Comparison of ENCODE assay signal across 45 cellular contexts in the genomic region with DNA sequence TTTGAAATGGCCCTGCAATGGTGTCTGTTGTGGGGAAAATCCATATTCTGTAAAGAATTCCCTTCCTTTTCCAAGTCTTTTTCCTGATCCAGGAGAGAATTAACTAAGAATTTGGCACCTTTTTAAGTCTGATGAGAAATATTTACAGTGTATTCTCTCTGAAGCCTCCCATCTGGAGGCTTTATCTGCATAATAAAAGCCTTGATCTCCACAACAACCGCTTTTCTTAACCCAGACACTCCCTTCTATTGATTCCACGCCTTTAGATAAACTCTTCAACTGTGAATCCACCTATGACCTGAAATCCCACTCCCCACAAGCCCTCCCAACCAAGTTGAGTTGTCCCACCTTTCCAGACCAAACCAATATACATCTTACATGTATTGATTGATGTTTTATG. TPM values are rescaled to one million over a fixed set of nuclear protein-coding genes. Genes with fewer than 3 reads are reported as not detected.
"Had no signal": no experiment of that assay in that cellular context is flagged by ENCODE, and none has a peak within 500 bp of the region (broad histone marks: within the 10 kb centered on the region; RNA-seq: fewer than 3 reads in every experiment).

No MANE protein-coding gene starts in this region.

- H3K4me1 Mint-ChIP-seq: activated CD4-positive, alpha-beta T cell treated with anti-CD3 and anti-CD28 coated beads, Interleukin-2, amount 10 ng/mL, durations not matched to agents 24 days and 14 days; activated naive CD4-positive, alpha-beta T cell treated with anti-CD3 and anti-CD28 coated beads, Interleukin-2, amount 50 U/mL, for 24 hours; activated naive CD8-positive, alpha-beta T cell treated with anti-CD3 and anti-CD28 coated beads, Interleukin-2, amount 50 U/mL, for 24 hours; activated T-helper 17 cell treated with anti-CD3 and anti-CD28 coated beads, Interleukin-2, amount 50 U/mL, for 72 hours; immature natural killer cell; stimulated activated naive CD8-positive, alpha-beta T cell treated with anti-CD3 and anti-CD28 coated beads, Interleukin-15, amount 100 ng/mL, for 72 hours had no signal

- H3K27me3 ChIP-seq: pancreas, sigmoid colon, vagina had no signal

- H3K4me3 ChIP-seq: gastroesophageal sphincter, pancreas, prostate gland, sigmoid colon, vagina had no signal

- ATAC-seq: activated naive CD8-positive, alpha-beta T cell treated with anti-CD3 and anti-CD28 coated beads, Interleukin-2, amount 50 U/mL, for 24 hours; activated T-cell treated with anti-CD3 and anti-CD28 coated beads, Interleukin-2, amount 50 U/mL, for 4 hours; activated T-helper 17 cell treated with anti-CD3 and anti-CD28 coated beads, Interleukin-2, amount 50 U/mL, for 72 hours; effector memory CD8-positive, alpha-beta T cell; gastroesophageal sphincter; left colon; naive thymus-derived CD8-positive, alpha-beta T cell; pancreas; stimulated activated memory B cell treated with anti-CD40 and anti-IgM and Interleukin-4, amounts not matched to agents 10 μg/mL and 1 μg/mL and 100 μg/mL, for 72 hours; stimulated activated naive CD8-positive, alpha-beta T cell treated with anti-CD3 and anti-CD28 coated beads, Interleukin-15, amount 100 ng/mL, for 72 hours had no signal

- H3K9me3 Mint-ChIP-seq: activated CD4-positive, alpha-beta memory T cell treated with anti-CD3 and anti-CD28 coated beads for 36 hours; activated CD4-positive, alpha-beta T cell treated with anti-CD3 and anti-CD28 coated beads, Interleukin-2, amount 10 ng/mL, durations not matched to agents 24 days and 14 days; activated naive CD4-positive, alpha-beta T cell treated with anti-CD3 and anti-CD28 coated beads, Interleukin-2, amount 50 U/mL, for 24 hours; activated naive CD8-positive, alpha-beta T cell treated with anti-CD3 and anti-CD28 coated beads, Interleukin-2, amount 50 U/mL, for 24 hours; activated T-cell treated with anti-CD3 and anti-CD28 coated beads, Interleukin-2, amount 50 U/mL, for 4 hours; activated T-helper 17 cell treated with anti-CD3 and anti-CD28 coated beads, Interleukin-2, amount 50 U/mL, for 72 hours; effector memory CD8-positive, alpha-beta T cell; immature natural killer cell; naive thymus-derived CD8-positive, alpha-beta T cell; stimulated activated naive CD8-positive, alpha-beta T cell treated with anti-CD3 and anti-CD28 coated beads, Interleukin-15, amount 100 ng/mL, for 72 hours; T-helper 1 cell treated with Interleukin-12 subunit alpha and Interleukin-12 subunit beta and Interleukin-4 antibody, amounts not matched to agents 30 μg/mL and 1 μg/mL, for 36 hours; type B pancreatic cell had no signal

- DNase-seq: activated CD4-positive, alpha-beta memory T cell treated with anti-CD3 and anti-CD28 coated beads for 36 hours; activated CD4-positive, alpha-beta T cell treated with anti-CD3 and anti-CD28 coated beads, Interleukin-2, amount 10 ng/mL, durations not matched to agents 24 days and 14 days; activated CD4-positive, CD25-positive, alpha-beta regulatory T cell treated with anti-CD3 and anti-CD28 coated beads, Interleukin-2, amount 50 U/mL, for 72 hours; activated CD8-positive, alpha-beta memory T cell treated with anti-CD3 and anti-CD28 coated beads, Interleukin-2, amount 50 U/mL, for 48 hours; activated gamma-delta T cell treated with Interleukin-2 at 50 U/mL for 16 hours; activated naive CD8-positive, alpha-beta T cell treated with anti-CD3 and anti-CD28 coated beads, Interleukin-2, amount 50 U/mL, for 24 hours; activated T-cell treated with anti-CD3 and anti-CD28 coated beads, Interleukin-2, amount 50 U/mL, for 4 hours; amygdala; caudate nucleus; cortex of kidney; effector memory CD8-positive, alpha-beta T cell; head of caudate nucleus; hippocampal formation; immature natural killer cell; kidney; left colon; mammary epithelial cell; midbrain; naive thymus-derived CD8-positive, alpha-beta T cell; nucleus accumbens; pancreas; retina; sigmoid colon; small intestine; stimulated activated CD4-positive, alpha-beta T cell treated with anti-CD3 and anti-CD28 coated beads, Interleukin-1b, Interleukin-23, amount 100 ng/mL, for 48 hours; stimulated activated CD4-positive, alpha-beta T cell treated with anti-CD3 and anti-CD28 coated beads, Interleukin-4, amount 100 ng/mL, for 4 hours; stimulated activated CD8-positive, alpha-beta memory T cell treated with anti-CD3 and anti-CD28 coated beads, Interleukin-4, amount 100 ng/mL, for 48 hours; stimulated activated naive CD8-positive, alpha-beta T cell treated with anti-CD3 and anti-CD28 coated beads, Interleukin-15, amount 100 ng/mL, for 72 hours; substantia nigra; T-helper 9 cell; WERI-Rb-1 had no signal

- H3K4me3 Mint-ChIP-seq: activated CD4-positive, alpha-beta memory T cell treated with anti-CD3 and anti-CD28 coated beads for 36 hours; activated CD4-positive, alpha-beta T cell treated with anti-CD3 and anti-CD28 coated beads, Interleukin-2, amount 10 ng/mL, durations not matched to agents 24 days and 14 days; activated naive CD4-positive, alpha-beta T cell treated with anti-CD3 and anti-CD28 coated beads, Interleukin-2, amount 50 U/mL, for 24 hours; activated naive CD8-positive, alpha-beta T cell treated with anti-CD3 and anti-CD28 coated beads, Interleukin-2, amount 50 U/mL, for 24 hours; activated T-cell treated with anti-CD3 and anti-CD28 coated beads, Interleukin-2, amount 50 U/mL, for 4 hours; activated T-helper 17 cell treated with anti-CD3 and anti-CD28 coated beads, Interleukin-2, amount 50 U/mL, for 72 hours; effector memory CD8-positive, alpha-beta T cell; immature natural killer cell; naive thymus-derived CD8-positive, alpha-beta T cell; neural crest cell; stimulated activated memory B cell treated with anti-CD40 and anti-IgM and Interleukin-4, amounts not matched to agents 10 μg/mL and 1 μg/mL and 100 μg/mL, for 72 hours; stimulated activated naive CD8-positive, alpha-beta T cell treated with anti-CD3 and anti-CD28 coated beads, Interleukin-15, amount 100 ng/mL, for 72 hours; T-helper 1 cell treated with Interleukin-12 subunit alpha and Interleukin-12 subunit beta and Interleukin-4 antibody, amounts not matched to agents 30 μg/mL and 1 μg/mL, for 36 hours; type B pancreatic cell had no signal

- H3K27ac ChIP-seq: gastroesophageal sphincter, pancreas, prostate gland, sigmoid colon, vagina, WERI-Rb-1 had no signal

- H3K36me3 Mint-ChIP-seq: activated CD4-positive, alpha-beta memory T cell treated with anti-CD3 and anti-CD28 coated beads for 36 hours; activated naive CD4-positive, alpha-beta T cell treated with anti-CD3 and anti-CD28 coated beads, Interleukin-2, amount 50 U/mL, for 24 hours; immature natural killer cell; naive thymus-derived CD8-positive, alpha-beta T cell; stimulated activated memory B cell treated with anti-CD40 and anti-IgM and Interleukin-4, amounts not matched to agents 10 μg/mL and 1 μg/mL and 100 μg/mL, for 72 hours; type B pancreatic cell had no signal

- H3K36me3 ChIP-seq: gastroesophageal sphincter, pancreas, prostate gland, sigmoid colon, vagina, WERI-Rb-1 had no signal

- H3K9me3 ChIP-seq: gastroesophageal sphincter, pancreas, prostate gland, sigmoid colon, vagina had no signal

- H3K27me3 Mint-ChIP-seq: activated CD4-positive, alpha-beta memory T cell treated with anti-CD3 and anti-CD28 coated beads for 36 hours; activated naive CD4-positive, alpha-beta T cell treated with anti-CD3 and anti-CD28 coated beads, Interleukin-2, amount 50 U/mL, for 24 hours; activated naive CD8-positive, alpha-beta T cell treated with anti-CD3 and anti-CD28 coated beads, Interleukin-2, amount 50 U/mL, for 24 hours; activated T-helper 17 cell treated with anti-CD3 and anti-CD28 coated beads, Interleukin-2, amount 50 U/mL, for 72 hours; stimulated activated memory B cell treated with anti-CD40 and anti-IgM and Interleukin-4, amounts not matched to agents 10 μg/mL and 1 μg/mL and 100 μg/mL, for 72 hours; stimulated activated naive CD8-positive, alpha-beta T cell treated with anti-CD3 and anti-CD28 coated beads, Interleukin-15, amount 100 ng/mL, for 72 hours had no signal

- H3K27ac Mint-ChIP-seq: activated CD4-positive, alpha-beta memory T cell treated with anti-CD3 and anti-CD28 coated beads for 36 hours; activated CD4-positive, alpha-beta T cell treated with anti-CD3 and anti-CD28 coated beads, Interleukin-2, amount 10 ng/mL, durations not matched to agents 24 days and 14 days; activated naive CD4-positive, alpha-beta T cell treated with anti-CD3 and anti-CD28 coated beads, Interleukin-2, amount 50 U/mL, for 24 hours; activated naive CD8-positive, alpha-beta T cell treated with anti-CD3 and anti-CD28 coated beads, Interleukin-2, amount 50 U/mL, for 24 hours; activated T-helper 17 cell treated with anti-CD3 and anti-CD28 coated beads, Interleukin-2, amount 50 U/mL, for 72 hours; effector memory CD8-positive, alpha-beta T cell; immature natural killer cell; stimulated activated memory B cell treated with anti-CD40 and anti-IgM and Interleukin-4, amounts not matched to agents 10 μg/mL and 1 μg/mL and 100 μg/mL, for 72 hours; stimulated activated naive CD8-positive, alpha-beta T cell treated with anti-CD3 and anti-CD28 coated beads, Interleukin-15, amount 100 ng/mL, for 72 hours; T-helper 1 cell treated with Interleukin-12 subunit alpha and Interleukin-12 subunit beta and Interleukin-4 antibody, amounts not matched to agents 30 μg/mL and 1 μg/mL, for 36 hours; type B pancreatic cell had no signal

- H3K4me1 ChIP-seq: gastroesophageal sphincter, pancreas, prostate gland, sigmoid colon, vagina had no signal

RNA-seq across cellular contexts. Expression of a gene that starts 43.1 kb away (rescaled TPM):
- total RNA-seq: activated CD4-positive, alpha-beta memory T cell treated with anti-CD3 and anti-CD28 coated beads for 36 hours; activated CD4-positive, alpha-beta T cell treated with anti-CD3 and anti-CD28 coated beads, Interleukin-2, amount 10 ng/mL, durations not matched to agents 24 days and 14 days; activated T-cell treated with anti-CD3 and anti-CD28 coated beads, Interleukin-2, amount 50 U/mL, for 4 hours; activated T-helper 17 cell treated with anti-CD3 and anti-CD28 coated beads, Interleukin-2, amount 50 U/mL, for 72 hours; chondrocyte; endothelial cell of umbilical vein; fibroblast of lung; fibroblast of villous mesenchyme; left colon; liver; naive thymus-derived CD8-positive, alpha-beta T cell; neural crest cell; sigmoid colon had no signal
- polyA plus RNA-seq: endothelial cell of umbilical vein, fibroblast of lung, liver had no signal
